9 cellular contexts compared by ENCODE assay signal in the genomic region with DNA sequence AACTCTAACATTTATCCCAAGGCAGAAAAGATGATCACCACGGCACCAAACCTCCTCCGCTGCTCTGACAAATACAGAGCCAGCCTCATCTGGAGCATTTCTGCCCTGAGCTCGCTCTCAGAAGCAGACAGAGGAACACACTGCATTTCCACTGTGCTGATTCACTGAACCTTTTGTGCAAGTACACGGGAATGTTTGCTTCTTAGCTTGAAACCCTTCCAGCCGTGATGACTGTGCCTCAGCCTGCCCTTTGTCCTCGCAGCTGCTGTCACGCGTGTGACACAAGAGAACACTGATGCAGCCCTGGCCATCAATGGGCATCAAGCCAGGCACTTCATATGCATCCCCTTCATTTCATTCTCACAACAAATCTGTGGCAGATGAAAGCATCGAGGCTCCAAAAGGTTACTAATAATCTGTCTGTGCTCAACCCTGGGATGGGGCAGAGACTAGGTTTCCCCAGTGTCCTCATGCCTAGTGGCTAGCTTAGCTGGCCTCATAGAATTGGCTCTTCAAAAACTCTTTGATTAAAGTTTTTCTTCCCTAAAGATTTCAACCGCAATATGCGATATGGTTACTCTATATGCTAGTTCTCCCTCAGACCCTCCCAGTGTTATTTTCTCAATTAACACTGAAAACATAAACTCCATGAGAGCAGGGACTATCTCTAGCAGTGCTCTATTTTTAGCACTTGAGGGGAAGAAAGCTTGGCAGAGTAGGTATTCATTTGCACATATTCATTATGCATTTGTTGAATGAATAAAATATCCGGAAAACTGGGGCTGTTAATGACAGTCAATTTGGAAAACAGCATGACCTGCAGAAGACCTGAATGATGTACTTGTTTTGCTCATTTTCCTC. TPM values are rescaled to one million over a fixed set of nuclear protein-coding genes. Genes with fewer than 3 reads are reported as not detected.
DNase-seq lines count a peak whose midpoint lies in the region; ATAC-seq lines count a peak whose summit lies in the region.
"Had no signal": no experiment of that assay in that cellular context is flagged by ENCODE, and none has a peak within 500 bp of the region (broad histone marks: within the 10 kb centered on the region; RNA-seq: fewer than 3 reads in every experiment).

No MANE protein-coding gene starts in this region.

- H3K4me3 ChIP-seq in skeletal muscle tissue (ENCODE audit: low read length in 3 of 3): peak overlapping the region; percentile 16 to 44 (median 42)

- H3K27ac ChIP-seq in skeletal muscle tissue (ENCODE audit: low read depth, low read length): no peak overlapping the region
- H3K27ac ChIP-seq: 22Rv1 had no signal

- no peak for ATAC-seq in GM18511 (IDR thresholded peaks at IDR 0.05; ENCODE audit: unreplicated experiment)

- H3K4me1 ChIP-seq in skeletal muscle tissue (ENCODE audit: control insufficient read depth in 3 of 3, insufficient read depth in 3 of 3, low read length in 3 of 3): peaks cover 5 to 13% (median 10%) of the 10 kb centered on the region in 3 donors

- intact Hi-C loops in activated T-helper 1 cell treated with anti-CD3 and anti-CD28 coated beads, Interleukin-12 subunit alpha, Interleukin-12 subunit beta, Interleukin-2, Interleukin-4 antibody, amounts not matched to agents 30 ng/mL and 10 ng/mL and 1 ng/mL, durations not matched to agents 14 hours and 24 hours and 36 hours (cut with micrococcal nuclease): no loop called here

- DNase-seq in DMS 273 (lab: John Stamatoyannopoulos, UW; ENCODE audit: unreplicated experiment) (peak; percentile 19), DMS 273 treated with DMSO at 0.1 percent for 48 hours (lab: John Stamatoyannopoulos, UW) (no peak), amygdala (lab: John Stamatoyannopoulos, UW) (peak in 54 of 56 donors; percentile 24 to 97 (median 79)), hepatic stellate cell (ENCODE audit: low spot score) (peak; percentile 87)
- no peak for DNase-seq in activated CD4-positive, alpha-beta T cell treated with anti-CD3 and anti-CD28 coated beads, Interleukin-2, amount 50 U/mL, for 1 hour
- no peak for DNase-seq in activated T-helper 1 cell treated with anti-CD3 and anti-CD28 coated beads, Interleukin-12 subunit alpha, Interleukin-12 subunit beta, Interleukin-2, Interleukin-4 antibody, amounts not matched to agents 30 ng/mL and 10 ng/mL and 1 ng/mL, durations not matched to agents 14 hours and 24 hours and 36 hours (ENCODE audit: low spot score)

- H3K27ac Mint-ChIP-seq in activated T-helper 1 cell treated with anti-CD3 and anti-CD28 coated beads, Interleukin-12 subunit alpha, Interleukin-12 subunit beta, Interleukin-2, Interleukin-4 antibody, amounts not matched to agents 30 ng/mL and 10 ng/mL and 1 ng/mL, durations not matched to agents 14 hours and 24 hours and 36 hours: no peak overlapping the region

- H3K27me3 ChIP-seq in skeletal muscle tissue (ENCODE audit: control insufficient read depth in 3 of 3, insufficient read depth in 3 of 3, low read length in 3 of 3): no peaks in the 10 kb centered on the region

- no peak overlapping the region for H3K4me3 Mint-ChIP-seq in activated T-helper 1 cell treated with anti-CD3 and anti-CD28 coated beads, Interleukin-12 subunit alpha, Interleukin-12 subunit beta, Interleukin-2, Interleukin-4 antibody, amounts not matched to agents 30 ng/mL and 10 ng/mL and 1 ng/mL, durations not matched to agents 14 hours and 24 hours and 36 hours

- H3K36me3 Mint-ChIP-seq in activated T-helper 1 cell treated with anti-CD3 and anti-CD28 coated beads, Interleukin-12 subunit alpha, Interleukin-12 subunit beta, Interleukin-2, Interleukin-4 antibody, amounts not matched to agents 30 ng/mL and 10 ng/mL and 1 ng/mL, durations not matched to agents 14 hours and 24 hours and 36 hours (ENCODE audit: low read depth): no peaks in the 10 kb centered on the region

- H3K4me1 Mint-ChIP-seq in activated T-helper 1 cell treated with anti-CD3 and anti-CD28 coated beads, Interleukin-12 subunit alpha, Interleukin-12 subunit beta, Interleukin-2, Interleukin-4 antibody, amounts not matched to agents 30 ng/mL and 10 ng/mL and 1 ng/mL, durations not matched to agents 14 hours and 24 hours and 36 hours (ENCODE audit: low read depth): no peaks in the 10 kb centered on the region

- peaks cover 50% of the 10 kb centered on the region for H3K27me3 Mint-ChIP-seq in activated T-helper 1 cell treated with anti-CD3 and anti-CD28 coated beads, Interleukin-12 subunit alpha, Interleukin-12 subunit beta, Interleukin-2, Interleukin-4 antibody, amounts not matched to agents 30 ng/mL and 10 ng/mL and 1 ng/mL, durations not matched to agents 14 hours and 24 hours and 36 hours (ENCODE audit: insufficient read depth)

- H3K9ac ChIP-seq in skeletal muscle tissue (ENCODE audit: low read depth in 1 of 3, low read length in 3 of 3): peak overlapping the region in 2 of 3 donors; percentile 47 to 57

- no peaks in the 10 kb centered on the region for H3K36me3 ChIP-seq in skeletal muscle tissue (ENCODE audit: control insufficient read depth in 3 of 3, insufficient read depth in 3 of 3, low read length in 3 of 3)

- H3K9me3 ChIP-seq in skeletal muscle tissue (ENCODE audit: control insufficient read depth in 3 of 3, low read length in 3 of 3): no peaks in the 10 kb centered on the region

- no peaks in the 10 kb centered on the region for H3K9me3 Mint-ChIP-seq in activated T-helper 1 cell treated with anti-CD3 and anti-CD28 coated beads, Interleukin-12 subunit alpha, Interleukin-12 subunit beta, Interleukin-2, Interleukin-4 antibody, amounts not matched to agents 30 ng/mL and 10 ng/mL and 1 ng/mL, durations not matched to agents 14 hours and 24 hours and 36 hours

RNA-seq across cellular contexts. Expression of a gene that starts 7.3 kb away (rescaled TPM):
- 45.9 TPM for total RNA-seq in skeletal muscle tissue
- total RNA-seq in activated T-helper 1 cell treated with anti-CD3 and anti-CD28 coated beads, Interleukin-12 subunit alpha, Interleukin-12 subunit beta, Interleukin-2, Interleukin-4 antibody, amounts not matched to agents 30 ng/mL and 10 ng/mL and 1 ng/mL, durations not matched to agents 14 hours and 24 hours and 36 hours: 1.1 and 1.4 TPM in 2 replicates

RNA-seq across cellular contexts. Expression of a gene that starts 42.8 kb away (rescaled TPM):
- 16.7 TPM for total RNA-seq in skeletal muscle tissue
- 8.1 and 8.8 TPM in 2 replicates for total RNA-seq in activated T-helper 1 cell treated with anti-CD3 and anti-CD28 coated beads, Interleukin-12 subunit alpha, Interleukin-12 subunit beta, Interleukin-2, Interleukin-4 antibody, amounts not matched to agents 30 ng/mL and 10 ng/mL and 1 ng/mL, durations not matched to agents 14 hours and 24 hours and 36 hours

Comparison
In these comparisons a context has a peak if more than half of its experiments do, and no peak if none do; other contexts are left out.
1. DNase-seq: peak in DMS 273 (single experiment), amygdala (54 of 56) and hepatic stellate cell (single experiment); none in DMS 273 treated with DMSO at 0.1 percent for 48 hours (single experiment), activated CD4-positive, alpha-beta T cell treated with anti-CD3 and anti-CD28 coated beads, Interleukin-2, amount 50 U/mL, for 1 hour (single experiment) and activated T-helper 1 cell treated with anti-CD3 and anti-CD28 coated beads, Interleukin-12 subunit alpha, Interleukin-12 subunit beta, Interleukin-2, Interleukin-4 antibody, amounts not matched to agents 30 ng/mL and 10 ng/mL and 1 ng/mL, durations not matched to agents 14 hours and 24 hours and 36 hours (single experiment).
2. RNA of a gene that starts 7.3 kb away (total RNA-seq): 45.9 TPM in skeletal muscle tissue (single experiment); 1.1 to 1.4 TPM in activated T-helper 1 cell treated with anti-CD3 and anti-CD28 coated beads, Interleukin-12 subunit alpha, Interleukin-12 subunit beta, Interleukin-2, Interleukin-4 antibody, amounts not matched to agents 30 ng/mL and 10 ng/mL and 1 ng/mL, durations not matched to agents 14 hours and 24 hours and 36 hours; every median in the first group is over 10 times any median in the second.